In the genomic region with DNA sequence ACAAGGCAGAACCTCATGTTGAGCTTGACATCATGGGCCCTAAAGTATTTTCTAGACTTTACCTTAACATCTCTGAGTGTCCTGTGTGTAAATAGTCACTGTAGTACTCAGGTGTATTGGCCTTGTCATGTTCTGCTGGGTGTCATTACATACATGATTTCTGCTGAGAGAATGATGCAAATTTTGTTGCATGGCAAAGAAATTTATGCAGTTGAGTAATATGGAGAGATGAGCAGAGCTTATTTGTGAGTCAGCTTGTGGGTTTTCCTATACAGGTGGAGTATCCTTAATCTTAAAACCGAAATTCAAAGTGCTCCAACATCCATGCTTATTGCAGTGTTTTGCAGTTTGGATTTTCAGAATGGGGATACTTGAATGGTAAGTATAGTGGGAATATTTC, we compare ENCODE assay signal across 9 cellular contexts. TPM values are rescaled to one million over a fixed set of nuclear protein-coding genes. Genes with fewer than 3 reads are reported as not detected.
DNase-seq lines count a peak whose midpoint lies in the region; ATAC-seq lines count a peak whose summit lies in the region.
"Had no signal": no experiment of that assay in that cellular context is flagged by ENCODE, and none has a peak within 500 bp of the region (broad histone marks: within the 10 kb centered on the region; RNA-seq: fewer than 3 reads in every experiment).

No MANE protein-coding gene starts in this region.

- peaks cover 0 to 19% of the 10 kb centered on the region in 2 donors for H3K36me3 Mint-ChIP-seq in activated naive CD4-positive, alpha-beta T cell treated with anti-CD3 and anti-CD28 coated beads, Interleukin-2, amount 50 U/mL, for 72 hours
- peaks cover 2% of the 10 kb centered on the region for H3K36me3 Mint-ChIP-seq in activated naive CD8-positive, alpha-beta T cell treated with anti-CD3 and anti-CD28 coated beads, Interleukin-2, amount 50 U/mL, for 24 hours (ENCODE audit: low read depth)

- H3K4me3 Mint-ChIP-seq in activated naive CD8-positive, alpha-beta T cell treated with anti-CD3 and anti-CD28 coated beads, Interleukin-2, amount 50 U/mL, for 24 hours: peak overlapping the region; percentile 7
- peak overlapping the region; percentile 33 to 51 for H3K4me3 Mint-ChIP-seq in stimulated activated naive CD8-positive, alpha-beta T cell treated with anti-CD3 and anti-CD28 coated beads, Interleukin-15, amount 100 ng/mL, for 72 hours

- peaks cover 36% of the 10 kb centered on the region for H3K4me1 Mint-ChIP-seq in activated naive CD8-positive, alpha-beta T cell treated with anti-CD3 and anti-CD28 coated beads, Interleukin-2, amount 50 U/mL, for 24 hours
- H3K4me1 Mint-ChIP-seq in stimulated activated naive CD8-positive, alpha-beta T cell treated with anti-CD3 and anti-CD28 coated beads, Interleukin-15, amount 100 ng/mL, for 72 hours: peaks cover 22% of the 10 kb centered on the region

- ATAC-seq in activated naive CD4-positive, alpha-beta T cell treated with anti-CD3 and anti-CD28 coated beads, Interleukin-2, amount 50 U/mL, for 72 hours: peak; percentile 78 to 88
- ATAC-seq in HG02884 (IDR thresholded peaks at IDR 0.05; ENCODE audit: unreplicated experiment): peak; percentile 67
- peak; percentile 51 for ATAC-seq in activated naive CD8-positive, alpha-beta T cell treated with anti-CD3 and anti-CD28 coated beads, Interleukin-2, amount 50 U/mL, for 24 hours
- peak; percentile 81 for ATAC-seq in stimulated activated naive CD8-positive, alpha-beta T cell treated with anti-CD3 and anti-CD28 coated beads, Interleukin-15, amount 100 ng/mL, for 72 hours
- ATAC-seq in HG02970 (IDR thresholded peaks at IDR 0.05; ENCODE audit: low FRiP score, unreplicated experiment): no peak
- ATAC-seq: HCT116 had no signal

- H3K27ac Mint-ChIP-seq in activated naive CD4-positive, alpha-beta T cell treated with anti-CD3 and anti-CD28 coated beads, Interleukin-2, amount 50 U/mL, for 72 hours: peak overlapping the region in 1 of 2 donors; percentile 97
- H3K27ac Mint-ChIP-seq in activated naive CD8-positive, alpha-beta T cell treated with anti-CD3 and anti-CD28 coated beads, Interleukin-2, amount 50 U/mL, for 24 hours: peak overlapping the region; percentile 81
- peak overlapping the region in 1 of 2 donors; percentile 95 for H3K27ac Mint-ChIP-seq in stimulated activated naive CD8-positive, alpha-beta T cell treated with anti-CD3 and anti-CD28 coated beads, Interleukin-15, amount 100 ng/mL, for 72 hours

- no peaks in the 10 kb centered on the region for H3K27me3 Mint-ChIP-seq in activated naive CD8-positive, alpha-beta T cell treated with anti-CD3 and anti-CD28 coated beads, Interleukin-2, amount 50 U/mL, for 24 hours
- H3K27me3 Mint-ChIP-seq in stimulated activated naive CD8-positive, alpha-beta T cell treated with anti-CD3 and anti-CD28 coated beads, Interleukin-15, amount 100 ng/mL, for 72 hours: no peaks in the 10 kb centered on the region

- peaks cover 3 to 6% of the 10 kb centered on the region in 2 donors for H3K9me3 Mint-ChIP-seq in activated naive CD4-positive, alpha-beta T cell treated with anti-CD3 and anti-CD28 coated beads, Interleukin-2, amount 50 U/mL, for 72 hours
- H3K9me3 Mint-ChIP-seq in activated naive CD8-positive, alpha-beta T cell treated with anti-CD3 and anti-CD28 coated beads, Interleukin-2, amount 50 U/mL, for 24 hours: no peaks in the 10 kb centered on the region
- no peaks in the 10 kb centered on the region for H3K9me3 Mint-ChIP-seq in stimulated activated naive CD8-positive, alpha-beta T cell treated with anti-CD3 and anti-CD28 coated beads, Interleukin-15, amount 100 ng/mL, for 72 hours

- no peak for DNase-seq in activated naive CD4-positive, alpha-beta T cell treated with anti-CD3 and anti-CD28 coated beads, Interleukin-2, amount 50 U/mL, for 72 hours (ENCODE audit: low spot score in 2 of 2)
- DNase-seq in activated naive CD4-positive, alpha-beta T cell treated with Interleukin-2 at 50 U/mL for 16 hours: no peak
- no peak for DNase-seq in activated naive CD8-positive, alpha-beta T cell treated with anti-CD3 and anti-CD28 coated beads, Interleukin-2, amount 50 U/mL, for 24 hours
- DNase-seq in stimulated activated naive CD8-positive, alpha-beta T cell treated with anti-CD3 and anti-CD28 coated beads, Interleukin-15, amount 100 ng/mL, for 72 hours: no peak
- DNase-seq in hypothalamus (lab: John Stamatoyannopoulos, UW): no peak
- no peak for DNase-seq in stimulated activated CD4-positive, alpha-beta T cell treated with anti-CD3 and anti-CD28 coated beads, Interleukin-4, amount 100 ng/mL, for 24 hours

RNA-seq across cellular contexts. Expression of a gene that starts 36.6 kb away (rescaled TPM):
- 1 to 10 TPM; 3.2 TPM for total RNA-seq in activated naive CD4-positive, alpha-beta T cell treated with anti-CD3 and anti-CD28 coated beads, Interleukin-2, amount 50 U/mL, for 72 hours
